ENCODE assay signal across 24 cellular contexts in the genomic region with DNA sequence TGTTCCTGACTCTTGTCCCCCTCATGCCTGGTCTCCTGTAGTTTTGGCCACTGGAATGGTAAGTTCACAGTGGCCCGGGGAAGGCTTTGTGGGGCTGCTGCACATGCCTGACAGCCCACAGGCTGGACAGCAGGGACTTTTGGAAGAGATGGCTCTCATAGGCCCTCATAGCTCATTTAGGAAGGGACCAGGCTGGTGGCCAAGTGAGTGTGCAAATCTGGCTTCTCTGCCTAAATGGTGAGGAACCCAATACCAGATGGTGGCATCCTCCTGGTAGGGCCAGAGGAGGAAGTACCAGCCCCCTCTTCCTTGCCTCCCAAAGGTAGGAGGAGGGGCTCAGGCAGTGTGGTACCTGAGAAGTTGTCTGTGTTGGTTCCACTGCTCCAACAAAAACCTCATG. TPM values are rescaled to one million over a fixed set of nuclear protein-coding genes. Genes with fewer than 3 reads are reported as not detected.
"Had no signal": no experiment of that assay in that cellular context is flagged by ENCODE, and none has a peak within 500 bp of the region (broad histone marks: within the 10 kb centered on the region; RNA-seq: fewer than 3 reads in every experiment).

No MANE protein-coding gene starts in this region.

- H3K4me3 ChIP-seq: gastroesophageal sphincter, left lung, upper lobe of left lung had no signal

- H3K36me3 ChIP-seq: left lung had no signal

- H3K4me1 Mint-ChIP-seq: endodermal cell; memory B cell; stimulated activated memory B cell treated with anti-CD40 and anti-IgM and Interleukin-4, amounts not matched to agents 10 μg/mL and 1 μg/mL and 100 μg/mL, for 72 hours had no signal

- H3K27me3 Mint-ChIP-seq: activated naive CD8-positive, alpha-beta T cell had no signal

- H3K27ac ChIP-seq: left lung had no signal

- H3K4me3 Mint-ChIP-seq: activated CD4-positive, alpha-beta memory T cell treated with anti-CD3 and anti-CD28 coated beads for 36 hours; activated naive CD8-positive, alpha-beta T cell; endodermal cell; memory B cell; nephron; stimulated activated memory B cell treated with anti-CD40 and anti-IgM and Interleukin-4, amounts not matched to agents 10 μg/mL and 1 μg/mL and 100 μg/mL, for 72 hours had no signal

- ATAC-seq: activated CD4-positive, CD25-positive, alpha-beta regulatory T cell treated with anti-CD3 and anti-CD28 coated beads, Interleukin-2, amount 50 U/mL, for 24 hours; gastroesophageal sphincter; left lung; SK-N-SH treated with all-trans-retinoic acid at 6 μM for 48 hours; stimulated activated memory B cell treated with anti-CD40 and anti-IgM and Interleukin-4, amounts not matched to agents 10 μg/mL and 1 μg/mL and 100 μg/mL, for 72 hours had no signal

- H3K27ac Mint-ChIP-seq: activated CD4-positive, alpha-beta memory T cell treated with anti-CD3 and anti-CD28 coated beads for 36 hours; activated naive CD8-positive, alpha-beta T cell; endodermal cell; memory B cell; nephron; stimulated activated memory B cell treated with anti-CD40 and anti-IgM and Interleukin-4, amounts not matched to agents 10 μg/mL and 1 μg/mL and 100 μg/mL, for 72 hours had no signal

- H3K27me3 ChIP-seq: gastroesophageal sphincter, left lung, upper lobe of left lung had no signal

- DNase-seq: activated CD4-positive, alpha-beta memory T cell treated with anti-CD3 and anti-CD28 coated beads for 36 hours; activated gamma-delta T cell treated with Interleukin-2 at 50 U/mL for 16 hours; amniotic stem cell; endodermal cell; islet precursor cell; left lung; SHP77; stimulated activated CD4-positive, alpha-beta T cell treated with anti-CD3 and anti-CD28 coated beads, Interleukin-2, amount 100 ng/mL, for 48 hours; substantia nigra; T-helper 1 cell; T1000; upper lobe of left lung had no signal

RNA-seq across cellular contexts. Expression of gene SLC28A1, which starts 41.7 kb away (rescaled TPM):
- total RNA-seq: activated CD4-positive, alpha-beta memory T cell treated with anti-CD3 and anti-CD28 coated beads for 36 hours; chondrocyte; dermis microvascular lymphatic vessel endothelial cell; endodermal cell; epithelial cell of proximal tubule; gastroesophageal sphincter; left lung; omental fat pad; pulmonary artery endothelial cell; upper lobe of left lung had no signal
